1 cellular context compared by ENCODE assay signal in genomic region chr6:137729866-137730629, GRCh38.
TF ChIP-seq lines count a peak whose summit lies in the region.

No MANE protein-coding gene starts in this region.

TF ChIP-seq in HepG2, 621 proteins besides CTCF, POLR2A, EP300 and RAD21 (continued from another document):
- TF ChIP-seq, protein P1, sequence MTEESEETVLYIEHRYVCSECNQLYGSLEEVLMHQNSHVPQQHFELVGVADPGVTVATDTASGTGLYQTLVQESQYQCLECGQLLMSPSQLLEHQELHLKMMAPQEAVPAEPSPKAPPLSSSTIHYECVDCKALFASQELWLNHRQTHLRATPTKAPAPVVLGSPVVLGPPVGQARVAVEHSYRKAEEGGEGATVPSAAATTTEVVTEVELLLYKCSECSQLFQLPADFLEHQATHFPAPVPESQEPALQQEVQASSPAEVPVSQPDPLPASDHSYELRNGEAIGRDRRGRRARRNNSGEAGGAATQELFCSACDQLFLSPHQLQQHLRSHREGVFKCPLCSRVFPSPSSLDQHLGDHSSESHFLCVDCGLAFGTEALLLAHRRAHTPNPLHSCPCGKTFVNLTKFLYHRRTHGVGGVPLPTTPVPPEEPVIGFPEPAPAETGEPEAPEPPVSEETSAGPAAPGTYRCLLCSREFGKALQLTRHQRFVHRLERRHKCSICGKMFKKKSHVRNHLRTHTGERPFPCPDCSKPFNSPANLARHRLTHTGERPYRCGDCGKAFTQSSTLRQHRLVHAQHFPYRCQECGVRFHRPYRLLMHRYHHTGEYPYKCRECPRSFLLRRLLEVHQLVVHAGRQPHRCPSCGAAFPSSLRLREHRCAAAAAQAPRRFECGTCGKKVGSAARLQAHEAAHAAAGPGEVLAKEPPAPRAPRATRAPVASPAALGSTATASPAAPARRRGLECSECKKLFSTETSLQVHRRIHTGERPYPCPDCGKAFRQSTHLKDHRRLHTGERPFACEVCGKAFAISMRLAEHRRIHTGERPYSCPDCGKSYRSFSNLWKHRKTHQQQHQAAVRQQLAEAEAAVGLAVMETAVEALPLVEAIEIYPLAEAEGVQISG (CRISPR knock-in tag; IDR thresholded peaks at IDR 0.05): 0 out of 2 replicates have a peak, but pooled peaks have one; percentile 15
- no peak for TF ChIP-seq MEIS2 (CRISPR knock-in tag; IDR thresholded peaks at IDR 0.05)
- TF ChIP-seq MAX (IDR thresholded peaks at IDR 0.05): peak; percentile 66; the same call in 1 of the 2 replicates
- TF ChIP-seq FOXA1 (IDR thresholded peaks at IDR 0.05): no peak
- peak; percentile 75 for TF ChIP-seq FOXA1 (CRISPR knock-in tag; IDR thresholded peaks at IDR 0.05)
- peak; percentile 63 for TF ChIP-seq FOSL2 (CRISPR knock-in tag; IDR thresholded peaks at IDR 0.05)
- peak; percentile 45; the same call in 1 of the 2 replicates for TF ChIP-seq NCOA2 (CRISPR knock-in tag; IDR thresholded peaks at IDR 0.05)
- TF ChIP-seq ZMYM2 (CRISPR knock-in tag; IDR thresholded peaks at IDR 0.05): 0 out of 2 replicates have a peak, but pooled peaks have one; percentile 24
- TF ChIP-seq ZSCAN29 (CRISPR knock-in tag; conservative IDR thresholded peaks at IDR 0.05): 0 out of 2 replicates have a peak, but pooled peaks have one; percentile 12
- TF ChIP-seq, protein P2, sequence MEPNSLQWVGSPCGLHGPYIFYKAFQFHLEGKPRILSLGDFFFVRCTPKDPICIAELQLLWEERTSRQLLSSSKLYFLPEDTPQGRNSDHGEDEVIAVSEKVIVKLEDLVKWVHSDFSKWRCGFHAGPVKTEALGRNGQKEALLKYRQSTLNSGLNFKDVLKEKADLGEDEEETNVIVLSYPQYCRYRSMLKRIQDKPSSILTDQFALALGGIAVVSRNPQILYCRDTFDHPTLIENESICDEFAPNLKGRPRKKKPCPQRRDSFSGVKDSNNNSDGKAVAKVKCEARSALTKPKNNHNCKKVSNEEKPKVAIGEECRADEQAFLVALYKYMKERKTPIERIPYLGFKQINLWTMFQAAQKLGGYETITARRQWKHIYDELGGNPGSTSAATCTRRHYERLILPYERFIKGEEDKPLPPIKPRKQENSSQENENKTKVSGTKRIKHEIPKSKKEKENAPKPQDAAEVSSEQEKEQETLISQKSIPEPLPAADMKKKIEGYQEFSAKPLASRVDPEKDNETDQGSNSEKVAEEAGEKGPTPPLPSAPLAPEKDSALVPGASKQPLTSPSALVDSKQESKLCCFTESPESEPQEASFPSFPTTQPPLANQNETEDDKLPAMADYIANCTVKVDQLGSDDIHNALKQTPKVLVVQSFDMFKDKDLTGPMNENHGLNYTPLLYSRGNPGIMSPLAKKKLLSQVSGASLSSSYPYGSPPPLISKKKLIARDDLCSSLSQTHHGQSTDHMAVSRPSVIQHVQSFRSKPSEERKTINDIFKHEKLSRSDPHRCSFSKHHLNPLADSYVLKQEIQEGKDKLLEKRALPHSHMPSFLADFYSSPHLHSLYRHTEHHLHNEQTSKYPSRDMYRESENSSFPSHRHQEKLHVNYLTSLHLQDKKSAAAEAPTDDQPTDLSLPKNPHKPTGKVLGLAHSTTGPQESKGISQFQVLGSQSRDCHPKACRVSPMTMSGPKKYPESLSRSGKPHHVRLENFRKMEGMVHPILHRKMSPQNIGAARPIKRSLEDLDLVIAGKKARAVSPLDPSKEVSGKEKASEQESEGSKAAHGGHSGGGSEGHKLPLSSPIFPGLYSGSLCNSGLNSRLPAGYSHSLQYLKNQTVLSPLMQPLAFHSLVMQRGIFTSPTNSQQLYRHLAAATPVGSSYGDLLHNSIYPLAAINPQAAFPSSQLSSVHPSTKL (CRISPR knock-in tag; IDR thresholded peaks at IDR 0.05): peak; percentile 51
- no peak for TF ChIP-seq ADNP (CRISPR knock-in tag; IDR thresholded peaks at IDR 0.05)
- no peak for TF ChIP-seq HMG20B (CRISPR knock-in tag; conservative IDR thresholded peaks at IDR 0.05)
- TF ChIP-seq FOXO1 (CRISPR knock-in tag; IDR thresholded peaks at IDR 0.05): 0 out of 2 replicates have a peak, but pooled peaks have one; percentile 14
- 0 out of 2 replicates have a peak, but pooled peaks have one; percentile 18 for TF ChIP-seq HNF4A (CRISPR knock-in tag; IDR thresholded peaks at IDR 0.05)
- no peak for TF ChIP-seq CREBL2 (CRISPR knock-in tag; IDR thresholded peaks at IDR 0.05; ENCODE audit: borderline replicate concordance)
- TF ChIP-seq ZNF614 (CRISPR knock-in tag; IDR thresholded peaks at IDR 0.05; ENCODE audit: borderline replicate concordance): peak; percentile 100
- TF ChIP-seq HDAC2 (CRISPR knock-in tag; IDR thresholded peaks at IDR 0.05): peak; percentile 41; the same call in 1 of the 2 replicates
- TF ChIP-seq ETV6 (CRISPR knock-in tag; conservative IDR thresholded peaks at IDR 0.05): no peak
- TF ChIP-seq CEBPB (IDR thresholded peaks at IDR 0.05; ENCODE audit: borderline replicate concordance, low read depth, low read length): peak; percentile 87
- no peak for TF ChIP-seq ZNF878 (CRISPR knock-in tag; IDR thresholded peaks at IDR 0.05)
- TF ChIP-seq, protein P3, sequence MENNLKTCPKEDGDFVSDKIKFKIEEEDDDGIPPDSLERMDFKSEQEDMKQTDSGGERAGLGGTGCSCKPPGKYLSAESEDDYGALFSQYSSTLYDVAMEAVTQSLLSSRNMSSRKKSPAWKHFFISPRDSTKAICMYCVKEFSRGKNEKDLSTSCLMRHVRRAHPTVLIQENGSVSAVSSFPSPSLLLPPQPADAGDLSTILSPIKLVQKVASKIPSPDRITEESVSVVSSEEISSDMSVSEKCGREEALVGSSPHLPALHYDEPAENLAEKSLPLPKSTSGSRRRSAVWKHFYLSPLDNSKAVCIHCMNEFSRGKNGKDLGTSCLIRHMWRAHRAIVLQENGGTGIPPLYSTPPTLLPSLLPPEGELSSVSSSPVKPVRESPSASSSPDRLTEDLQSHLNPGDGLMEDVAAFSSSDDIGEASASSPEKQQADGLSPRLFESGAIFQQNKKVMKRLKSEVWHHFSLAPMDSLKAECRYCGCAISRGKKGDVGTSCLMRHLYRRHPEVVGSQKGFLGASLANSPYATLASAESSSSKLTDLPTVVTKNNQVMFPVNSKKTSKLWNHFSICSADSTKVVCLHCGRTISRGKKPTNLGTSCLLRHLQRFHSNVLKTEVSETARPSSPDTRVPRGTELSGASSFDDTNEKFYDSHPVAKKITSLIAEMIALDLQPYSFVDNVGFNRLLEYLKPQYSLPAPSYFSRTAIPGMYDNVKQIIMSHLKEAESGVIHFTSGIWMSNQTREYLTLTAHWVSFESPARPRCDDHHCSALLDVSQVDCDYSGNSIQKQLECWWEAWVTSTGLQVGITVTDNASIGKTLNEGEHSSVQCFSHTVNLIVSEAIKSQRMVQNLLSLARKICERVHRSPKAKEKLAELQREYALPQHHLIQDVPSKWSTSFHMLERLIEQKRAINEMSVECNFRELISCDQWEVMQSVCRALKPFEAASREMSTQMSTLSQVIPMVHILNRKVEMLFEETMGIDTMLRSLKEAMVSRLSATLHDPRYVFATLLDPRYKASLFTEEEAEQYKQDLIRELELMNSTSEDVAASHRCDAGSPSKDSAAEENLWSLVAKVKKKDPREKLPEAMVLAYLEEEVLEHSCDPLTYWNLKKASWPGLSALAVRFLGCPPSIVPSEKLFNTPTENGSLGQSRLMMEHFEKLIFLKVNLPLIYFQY (CRISPR knock-in tag; IDR thresholded peaks at IDR 0.05; ENCODE audit: borderline replicate concordance): no peak
- TF ChIP-seq RXRB (CRISPR knock-in tag; IDR thresholded peaks at IDR 0.05; ENCODE audit: borderline replicate concordance): peak; percentile 29; the same call in 1 of the 2 replicates
- no peak for TF ChIP-seq ZNF724P (CRISPR knock-in tag; IDR thresholded peaks at IDR 0.05; ENCODE audit: borderline replicate concordance)
- peak; percentile 29; the same call in 1 of the 2 replicates for TF ChIP-seq SALL1 (CRISPR knock-in tag; IDR thresholded peaks at IDR 0.05)
- TF ChIP-seq, protein P4, sequence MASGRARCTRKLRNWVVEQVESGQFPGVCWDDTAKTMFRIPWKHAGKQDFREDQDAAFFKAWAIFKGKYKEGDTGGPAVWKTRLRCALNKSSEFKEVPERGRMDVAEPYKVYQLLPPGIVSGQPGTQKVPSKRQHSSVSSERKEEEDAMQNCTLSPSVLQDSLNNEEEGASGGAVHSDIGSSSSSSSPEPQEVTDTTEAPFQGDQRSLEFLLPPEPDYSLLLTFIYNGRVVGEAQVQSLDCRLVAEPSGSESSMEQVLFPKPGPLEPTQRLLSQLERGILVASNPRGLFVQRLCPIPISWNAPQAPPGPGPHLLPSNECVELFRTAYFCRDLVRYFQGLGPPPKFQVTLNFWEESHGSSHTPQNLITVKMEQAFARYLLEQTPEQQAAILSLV (CRISPR knock-in tag; IDR thresholded peaks at IDR 0.05; ENCODE audit: borderline replicate concordance): no peak
- peak; percentile 34 for TF ChIP-seq MED8 (CRISPR knock-in tag; IDR thresholded peaks at IDR 0.05; ENCODE audit: insufficient replicate concordance)
- TF ChIP-seq ZNF263 (CRISPR knock-in tag; IDR thresholded peaks at IDR 0.05): peak; percentile 78
- peak; percentile 93 for TF ChIP-seq TEAD3 (CRISPR knock-in tag; optimal IDR thresholded peaks at IDR 0.05; ENCODE audit: borderline replicate concordance)
- TF ChIP-seq, protein P5, sequence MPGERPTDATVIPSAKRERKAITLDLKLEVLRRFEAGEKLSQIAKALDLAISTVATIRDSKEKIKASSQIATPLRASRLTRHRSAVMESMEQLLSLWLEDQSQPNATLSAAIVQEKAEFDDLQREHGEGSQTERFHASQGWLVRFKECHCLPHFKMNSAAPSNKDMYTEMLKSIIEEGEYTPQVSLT (CRISPR knock-in tag; IDR thresholded peaks at IDR 0.05; ENCODE audit: borderline replicate concordance, low read depth): 0 out of 2 replicates have a peak, but pooled peaks have one; percentile 27
TF ChIP-seq in HepG2: peak in this region for 34.
